Comparison of ENCODE assay signal across 9 cellular contexts in the genomic region with DNA sequence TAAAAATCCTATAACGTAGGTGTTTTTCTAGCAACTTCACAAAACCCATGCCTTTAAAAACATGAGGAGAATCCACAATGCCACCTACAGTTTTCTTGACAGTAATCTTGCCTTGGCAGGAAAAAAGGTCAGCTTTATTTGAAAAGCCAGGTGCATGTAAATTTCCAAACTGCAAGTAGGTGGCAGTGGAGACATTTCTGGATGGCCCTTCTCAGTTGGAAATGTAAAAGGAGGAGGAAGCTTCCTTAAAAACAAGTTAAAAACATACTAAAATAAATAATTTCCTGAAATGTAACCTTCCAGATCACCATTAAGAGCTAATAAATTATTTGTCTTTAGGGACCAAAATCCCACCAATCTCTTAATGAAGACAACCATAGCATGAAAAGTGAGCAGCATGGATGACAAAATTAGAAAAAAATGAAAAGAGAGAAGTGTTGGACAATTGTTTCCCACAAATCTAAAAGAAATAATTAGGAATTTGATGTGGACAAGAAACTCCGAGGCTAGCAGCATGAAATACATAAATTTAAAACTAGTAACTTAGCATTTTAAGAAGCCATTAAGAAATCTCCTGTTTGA.
DNase-seq lines count a peak whose midpoint lies in the region; ATAC-seq and TF ChIP-seq lines count a peak whose summit lies in the region.
"Had no signal": no experiment of that assay in that cellular context is flagged by ENCODE, and none has a peak within 500 bp of the region (broad histone marks: within the 10 kb centered on the region; RNA-seq: fewer than 3 reads in every experiment).

No MANE protein-coding gene starts in this region.

- no peaks in the 10 kb centered on the region for H3K36me3 ChIP-seq in brain microvascular endothelial cell (replicated peaks)
- peaks cover 10% of the 10 kb centered on the region for H3K36me3 ChIP-seq in CD8-positive, alpha-beta memory T cell (ENCODE audit: insufficient read depth, low read length)

- peak overlapping the region; percentile 52 for H3K27ac Mint-ChIP-seq in nephron progenitor cell
- no peak overlapping the region for H3K27ac Mint-ChIP-seq in CD8-positive, alpha-beta memory T cell

- no peaks in the 10 kb centered on the region for H3K36me3 Mint-ChIP-seq in nephron progenitor cell (ENCODE audit: low read depth)
- peaks cover 0 to 37% (median 2%) of the 10 kb centered on the region in 3 donors for H3K36me3 Mint-ChIP-seq in CD8-positive, alpha-beta memory T cell

- peak; percentile 9 for DNase-seq in NCI-H1694 treated with DMSO at 0.1 percent for 48 hours (lab: John Stamatoyannopoulos, UW)
- DNase-seq in NCI-H1694 (lab: John Stamatoyannopoulos, UW): no peak
- peak; percentile 78 for DNase-seq in NCI-H2081 treated with DMSO at 0.1 percent for 48 hours (lab: John Stamatoyannopoulos, UW)
- DNase-seq in brain microvascular endothelial cell: peak; percentile 12
- DNase-seq in nephron progenitor cell: no peak
- no peak for DNase-seq in CD8-positive, alpha-beta memory T cell

- H3K9me3 ChIP-seq in CD8-positive, alpha-beta memory T cell (ENCODE audit: low read length): no peaks in the 10 kb centered on the region

- CTCF ChIA-PET in CD8-positive, alpha-beta memory T cell (lab: Charles Lee): interaction anchor here (0.8 kb wide), 1 partner anchor 48 kb away, joined by 3 read pairs; no protein-coding TSS in a partner anchor

- peak; percentile 72 for TF ChIP-seq CTCF in brain microvascular endothelial cell (IDR thresholded peaks at IDR 0.05; ENCODE audit: low read depth, low read length, missing control alignments)
- TF ChIP-seq CTCF in nephron progenitor cell (IDR thresholded peaks at IDR 0.05): peak; percentile 62

- POLR2A ChIA-PET in CD8-positive, alpha-beta memory T cell (lab: Charles Lee): no interaction called here

- H3K27ac ChIP-seq in brain microvascular endothelial cell: no peak overlapping the region
- no peak overlapping the region for H3K27ac ChIP-seq in CD8-positive, alpha-beta memory T cell (ENCODE audit: low read depth, low read length)

- H3K9me3 Mint-ChIP-seq in nephron progenitor cell: no peaks in the 10 kb centered on the region
- H3K9me3 Mint-ChIP-seq in CD8-positive, alpha-beta memory T cell: no peaks in the 10 kb centered on the region
- H3K9me3 Mint-ChIP-seq: CD4-positive, CD25-positive, alpha-beta regulatory T cell had no signal

- in situ Hi-C loops in brain microvascular endothelial cell (cut with HindIII; ENCODE audit: low pct_ligation_motif_present, low sequenced_read_pairs): no loop called here

- no peaks in the 10 kb centered on the region for H3K27me3 ChIP-seq in brain microvascular endothelial cell (replicated peaks)
- no peaks in the 10 kb centered on the region for H3K27me3 ChIP-seq in CD8-positive, alpha-beta memory T cell (ENCODE audit: insufficient read depth, low read length, poor library complexity, severe bottlenecking)

- H3K27me3 Mint-ChIP-seq in nephron progenitor cell (ENCODE audit: low read depth, poor library complexity): peaks cover under 1% of the 10 kb centered on the region
- no peaks in the 10 kb centered on the region for H3K27me3 Mint-ChIP-seq in CD8-positive, alpha-beta memory T cell
- H3K27me3 Mint-ChIP-seq: CD4-positive, CD25-positive, alpha-beta regulatory T cell had no signal

- H3K4me1 ChIP-seq in CD8-positive, alpha-beta memory T cell (ENCODE audit: insufficient read depth, low read length): no peaks in the 10 kb centered on the region

- no peak overlapping the region for H3K4me3 Mint-ChIP-seq in nephron progenitor cell
- H3K4me3 Mint-ChIP-seq in CD8-positive, alpha-beta memory T cell: no peak overlapping the region
- H3K4me3 Mint-ChIP-seq: CD4-positive, CD25-positive, alpha-beta regulatory T cell had no signal

- H3K4me1 Mint-ChIP-seq in nephron progenitor cell: peaks cover 94% of the 10 kb centered on the region
- peaks cover 8 to 19% (median 13%) of the 10 kb centered on the region in 3 donors for H3K4me1 Mint-ChIP-seq in CD8-positive, alpha-beta memory T cell

- H3K4me3 ChIP-seq in brain microvascular endothelial cell (ENCODE audit: low read depth, low read length): no peak overlapping the region
- H3K4me3 ChIP-seq in CD8-positive, alpha-beta memory T cell (ENCODE audit: low read length): no peak overlapping the region

- no peak for ATAC-seq in HG02981 (IDR thresholded peaks at IDR 0.05; ENCODE audit: unreplicated experiment)
- ATAC-seq in HG03378 (IDR thresholded peaks at IDR 0.05; ENCODE audit: unreplicated experiment): no peak

Comparison
In these comparisons a context has a peak if more than half of its experiments do, and no peak if none do; other contexts are left out.
1. DNase-seq: peak in NCI-H1694 treated with DMSO at 0.1 percent for 48 hours (single experiment), NCI-H2081 treated with DMSO at 0.1 percent for 48 hours (single experiment) and brain microvascular endothelial cell (single experiment); none in NCI-H1694 (single experiment), nephron progenitor cell (single experiment) and CD8-positive, alpha-beta memory T cell (0 of 5).